In the genomic region with DNA sequence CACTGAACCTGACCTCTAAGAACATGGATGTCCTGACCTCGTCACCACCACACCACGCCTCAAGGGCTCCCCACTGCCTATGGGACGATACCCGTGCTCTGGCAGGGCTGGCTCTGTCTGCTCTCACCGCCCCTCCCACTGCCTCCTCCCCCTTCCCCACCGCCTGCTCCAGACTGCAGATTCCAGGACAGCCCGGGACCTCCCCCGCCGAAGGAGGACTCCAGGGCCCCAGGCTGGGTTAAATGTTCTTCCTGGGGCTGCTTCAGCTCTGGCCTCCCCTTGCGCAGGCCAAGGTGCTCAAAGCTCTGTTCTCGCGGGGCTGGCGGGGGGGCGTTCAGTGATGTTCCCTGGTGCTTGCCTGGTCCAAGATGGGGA, we compare ENCODE assay signal across 8 cellular contexts. TPM values are rescaled to one million over a fixed set of nuclear protein-coding genes. Genes with fewer than 3 reads are reported as not detected.
DNase-seq lines count a peak whose midpoint lies in the region; ATAC-seq and TF ChIP-seq lines count a peak whose summit lies in the region.

No MANE protein-coding gene starts in this region.

- no peak for TF ChIP-seq EP300 in suprapubic skin (IDR thresholded peaks at IDR 0.05)

- H3K9ac ChIP-seq in HUES48 (ENCODE audit: low read depth, low read length) (no peak overlapping the region), adipocyte (ENCODE audit: low read length) (peak overlapping the region; percentile 50)

- ATAC-seq in GM21526 (IDR thresholded peaks at IDR 0.05; ENCODE audit: low FRiP score, unreplicated experiment), result no peak

- H3K9me3 Mint-ChIP-seq in immature natural killer cell, result no peaks in the 10 kb centered on the region

- DNase-seq in GM12865 (ENCODE audit: low read depth) (peak; percentile 41), adipocyte (ENCODE audit: low read depth) (no peak), immature natural killer cell (no peak), suprapubic skin (ENCODE audit: low spot score in 2 of 2) (no peak), anterior cingulate cortex (lab: John Stamatoyannopoulos, UW) (no peak), COR-L47 (lab: John Stamatoyannopoulos, UW) (no peak)

- H3K4me1 ChIP-seq in HUES48 (ENCODE audit: control insufficient read depth, insufficient read depth, low read length), result no peaks in the 10 kb centered on the region
- peaks cover 10% of the 10 kb centered on the region for H3K4me1 ChIP-seq in adipocyte (ENCODE audit: control insufficient read depth, insufficient read depth, low read length)
- peaks cover 50% of the 10 kb centered on the region for H3K4me1 ChIP-seq in suprapubic skin

- H3K27me3 ChIP-seq in HUES48 (ENCODE audit: control insufficient read depth, insufficient read depth, low read length) (peaks cover 61% of the 10 kb centered on the region), adipocyte (replicated peaks; ENCODE audit: control insufficient read depth, insufficient read depth, low read length) (peaks cover 8% of the 10 kb centered on the region), suprapubic skin (peaks cover 34% of the 10 kb centered on the region)

- H3K4me3 Mint-ChIP-seq in immature natural killer cell, result peak overlapping the region; percentile 72 to 84 (median 80)

- H3K27me3 Mint-ChIP-seq in immature natural killer cell (ENCODE audit: low read depth in 3 of 3), result peaks cover 10 to 16% (median 11%) of the 10 kb centered on the region in 3 donors

- 0% methylated on average over 8 of the region's 14 CpGs for WGBS in suprapubic skin

- H3K4me3 ChIP-seq in GM12865 (ENCODE audit: low read depth, low read length) (peak overlapping the region; percentile 24; the same call in 1 of the 2 replicates), HUES48 (ENCODE audit: low read depth, low read length) (peak overlapping the region; percentile 59), adipocyte (ENCODE audit: low read length) (peak overlapping the region; percentile 68), suprapubic skin (peak overlapping the region; percentile 30)

- TF ChIP-seq POLR2A in suprapubic skin (IDR thresholded peaks at IDR 0.05), result no peak

- H3K27ac ChIP-seq in HUES48 (ENCODE audit: low read depth, low read length), result peak overlapping the region; percentile 14
- no peak overlapping the region for H3K27ac ChIP-seq in suprapubic skin

- H3K27ac Mint-ChIP-seq in immature natural killer cell, result peak overlapping the region in 1 of 6 donors; percentile 51

- peaks cover 19% of the 10 kb centered on the region in 2 donors for H3K4me1 Mint-ChIP-seq in immature natural killer cell

- no peak for TF ChIP-seq CTCF in GM12865 (IDR thresholded peaks at IDR 0.05; ENCODE audit: insufficient read depth, low read depth, low read length, missing control alignments)
- TF ChIP-seq CTCF in suprapubic skin (IDR thresholded peaks at IDR 0.05), result no peak

- H3K9me3 ChIP-seq in HUES48 (ENCODE audit: control insufficient read depth, insufficient read depth, low read length) (no peaks in the 10 kb centered on the region), adipocyte (ENCODE audit: control insufficient read depth, low read length) (no peaks in the 10 kb centered on the region), suprapubic skin (no peaks in the 10 kb centered on the region)

- no peaks in the 10 kb centered on the region for H3K36me3 Mint-ChIP-seq in immature natural killer cell

- H3K36me3 ChIP-seq in HUES48 (ENCODE audit: control insufficient read depth, insufficient read depth, low read length) (no peaks in the 10 kb centered on the region), adipocyte (ENCODE audit: control insufficient read depth, insufficient read depth, low read length, severe bottlenecking) (no peaks in the 10 kb centered on the region), suprapubic skin (no peaks in the 10 kb centered on the region)

RNA-seq across cellular contexts. Expression of gene NPW, which starts 3.1 kb away (rescaled TPM):
- not detected for polyA plus RNA-seq in immature natural killer cell
- total RNA-seq in suprapubic skin, result 1 to 10 TPM in 2 of 4 donors, under 1 TPM in 1, not detected in 1; 0.65 to 5.6 (median 3.0) TPM

RNA-seq across cellular contexts. Expression of gene NHERF2, which starts 4.0 kb away (rescaled TPM):
- polyA plus RNA-seq in immature natural killer cell, result 1 to 10 TPM in 1 of 3 donors, under 1 TPM in 1, not detected in 1; 0.54 to 1.4 TPM
- 10 to 100 TPM; 13.8 to 36.5 (median 21.8) TPM for total RNA-seq in suprapubic skin

RNA-seq across cellular contexts. Expression of gene ZNF598, which starts 13.1 kb away (rescaled TPM):
- polyA plus RNA-seq in immature natural killer cell, result 10 to 100 TPM in 1 of 3 donors, 1 to 10 TPM in 2; 1.8 to 10.4 (median 2.9) TPM
- total RNA-seq in suprapubic skin, result 100 to 1,000 TPM in 1 of 4 donors, 10 to 100 TPM in 3; 69.4 to 103 (median 84.0) TPM

RNA-seq across cellular contexts. Expression of gene NTHL1, which starts 24.9 kb away (rescaled TPM):
- 10 to 100 TPM; 26.4 to 31.6 (median 29.7) TPM for polyA plus RNA-seq in immature natural killer cell
- 10 to 100 TPM; 15.9 to 40.5 (median 20.9) TPM for total RNA-seq in suprapubic skin

RNA-seq across cellular contexts. Expression of gene TSC2, which starts 25.1 kb away (rescaled TPM):
- polyA plus RNA-seq in immature natural killer cell, result 10 to 100 TPM; 18.0 to 50.1 (median 29.1) TPM
- 100 to 1,000 TPM; 103 to 193 (median 143) TPM for total RNA-seq in suprapubic skin
